Comparison of ENCODE assay signal across 1 cellular context in the genomic region with DNA sequence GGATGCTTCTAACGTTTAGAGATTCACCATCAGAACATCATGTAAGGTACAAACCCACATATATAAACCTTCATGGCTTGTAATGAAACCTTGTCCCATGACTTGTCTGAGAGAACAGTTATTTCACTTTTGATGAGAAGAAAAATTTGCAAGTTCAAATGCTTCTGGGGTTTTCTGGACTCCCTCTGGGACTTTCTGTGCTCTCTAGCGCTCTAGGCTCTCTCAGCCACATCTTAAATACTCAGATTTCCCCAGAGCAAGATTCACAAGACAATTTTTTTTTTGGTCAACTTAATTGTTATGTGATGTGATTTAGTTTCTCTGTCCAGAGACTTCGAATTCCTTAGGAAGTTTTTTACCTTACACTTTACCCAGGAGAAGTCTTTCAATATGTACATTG.
TF ChIP-seq lines count a peak whose summit lies in the region.

No MANE protein-coding gene starts in this region.

TF ChIP-seq in SK-N-SH treated with all-trans-retinoic acid at 6 μM for 48 hours, 23 proteins besides CTCF, POLR2A, EP300 and RAD21 (continued from another document):
- no peak for TF ChIP-seq ARNTL (CRISPR knock-in tag; IDR thresholded peaks at IDR 0.05; ENCODE audit: borderline replicate concordance, low read depth)
- no peak for TF ChIP-seq ZNF565 (CRISPR knock-in tag; conservative IDR thresholded peaks at IDR 0.05; ENCODE audit: low read depth)
- TF ChIP-seq ESRRG (CRISPR knock-in tag; IDR thresholded peaks at IDR 0.05), result no peak
- no peak for TF ChIP-seq ZFP30 (CRISPR knock-in tag; IDR thresholded peaks at IDR 0.05)
- TF ChIP-seq ZNF70 (CRISPR knock-in tag; IDR thresholded peaks at IDR 0.05), result no peak
- TF ChIP-seq PPARA (CRISPR knock-in tag; IDR thresholded peaks at IDR 0.05; ENCODE audit: borderline replicate concordance), result no peak
TF ChIP-seq in SK-N-SH treated with all-trans-retinoic acid at 6 μM for 48 hours: peak in this region for 0.
